In the genomic region with DNA sequence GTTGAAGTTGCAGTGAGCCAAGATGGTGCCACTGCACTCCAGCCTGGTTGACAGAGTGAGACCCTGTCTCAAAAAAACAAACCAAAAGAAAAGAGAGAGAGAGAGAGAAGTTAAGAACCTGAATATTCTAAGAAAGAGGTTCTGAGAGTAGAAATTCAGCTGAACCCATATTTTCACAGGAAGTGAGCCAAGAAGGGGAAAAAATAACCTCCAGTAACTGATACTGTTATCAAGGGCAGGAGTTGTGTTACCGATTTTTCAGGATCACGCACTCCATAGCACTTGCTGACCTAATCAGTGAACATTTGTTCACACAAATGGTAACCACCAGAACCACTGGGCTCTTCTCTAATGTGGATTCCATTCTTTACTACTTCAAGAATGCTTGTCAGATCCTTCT, we compare ENCODE assay signal across 28 cellular contexts.
"Had no signal": no experiment of that assay in that cellular context is flagged by ENCODE, and none has a peak within 500 bp of the region (broad histone marks: within the 10 kb centered on the region; RNA-seq: fewer than 3 reads in every experiment).

No MANE protein-coding gene starts in this region.

- DNase-seq: colonic mucosa; dermis blood vessel endothelial cell; effector memory CD4-positive, alpha-beta T cell; foreskin melanocyte; glutamatergic neuron; heart right ventricle; hippocampal formation; left cardiac atrium; left lung; mesenchymal stem cell; midbrain; naive thymus-derived CD4-positive, alpha-beta T cell; stimulated activated CD4-positive, alpha-beta T cell treated with anti-CD3 and anti-CD28 coated beads, Interleukin-12 subunit alpha, Interleukin-12 subunit beta, amount 100 ng/mL, for 4 hours; stimulated activated CD4-positive, alpha-beta T cell treated with anti-CD3 and anti-CD28 coated beads, Interleukin-1b, Interleukin-23, amount 100 ng/mL, for 48 hours; stimulated activated CD4-positive, alpha-beta T cell treated with anti-CD3 and anti-CD28 coated beads, Interleukin-4, amount 100 ng/mL, for 1 hour; stimulated activated CD8-positive, alpha-beta memory T cell treated with anti-CD3 and anti-CD28 coated beads, Interleukin-4, amount 100 ng/mL, for 48 hours; stimulated activated naive CD8-positive, alpha-beta T cell treated with anti-CD3 and anti-CD28 coated beads, Interleukin-15, Interleukin-2, amounts not matched to agents 100 U/mL and 50 U/mL, for 24 hours; substantia nigra; testis; tibial artery had no signal

- H2AFZ ChIP-seq: neural progenitor cell, parathyroid adenoma had no signal

- H3K79me2 ChIP-seq: parathyroid adenoma had no signal

- H3K4me1 ChIP-seq: colonic mucosa, esophagus muscularis mucosa, left lung, parathyroid adenoma, testis had no signal

- H3K36me3 Mint-ChIP-seq: neural progenitor cell, type B pancreatic cell had no signal

- H3K9me3 Mint-ChIP-seq: type B pancreatic cell had no signal

- H3K4me3 Mint-ChIP-seq: naive thymus-derived CD4-positive, alpha-beta T cell; nephron; neural progenitor cell; type B pancreatic cell had no signal

- H3K4me3 ChIP-seq: colonic mucosa, esophagus muscularis mucosa, heart right ventricle, left lung, neural progenitor cell, smooth muscle cell, testis, tibial artery had no signal

- H3K9me3 ChIP-seq: colonic mucosa, left lung, testis, tibial artery had no signal

- H3K36me3 ChIP-seq: colonic mucosa, esophagus muscularis mucosa, heart right ventricle, left lung, neural progenitor cell, tibial artery had no signal

- H3K9ac ChIP-seq: neural progenitor cell, parathyroid adenoma had no signal

- H3K4me2 ChIP-seq: neural progenitor cell, smooth muscle cell had no signal

- H3K27me3 ChIP-seq: colonic mucosa, esophagus muscularis mucosa, heart right ventricle, left lung, neural progenitor cell, testis, tibial artery had no signal

- ATAC-seq: heart right ventricle; left cardiac atrium; left lung; naive thymus-derived CD4-positive, alpha-beta T cell; sciatic nerve; stimulated activated naive CD8-positive, alpha-beta T cell treated with anti-CD3 and anti-CD28 coated beads, Interleukin-15, Interleukin-2, amounts not matched to agents 100 U/mL and 50 U/mL, for 24 hours had no signal

- H3K27me3 Mint-ChIP-seq: progenitor cell of endocrine pancreas, type B pancreatic cell had no signal

- H3K4me1 Mint-ChIP-seq: naive thymus-derived CD4-positive, alpha-beta T cell; nephron; neural progenitor cell had no signal

- H3K27ac ChIP-seq: colonic mucosa, esophagus muscularis mucosa, heart right ventricle, left lung, neural progenitor cell, parathyroid adenoma, testis, tibial artery had no signal

- H3K27ac Mint-ChIP-seq: nephron, neural progenitor cell, progenitor cell of endocrine pancreas, type B pancreatic cell had no signal
